Comparison of ENCODE assay signal across 1 cellular context in genomic region chr17:79420318-79421243, GRCh38.
TF ChIP-seq lines count a peak whose summit lies in the region.

No MANE protein-coding gene starts in this region.

TF ChIP-seq in HEK293, 187 proteins besides CTCF, POLR2A, EP300 and RAD21 (continued from another document and continues in another):
- TF ChIP-seq ZNF148 (tag by site-specific recombination; IDR thresholded peaks at IDR 0.05; ENCODE audit: borderline replicate concordance) = no peak
- TF ChIP-seq, protein P1, sequence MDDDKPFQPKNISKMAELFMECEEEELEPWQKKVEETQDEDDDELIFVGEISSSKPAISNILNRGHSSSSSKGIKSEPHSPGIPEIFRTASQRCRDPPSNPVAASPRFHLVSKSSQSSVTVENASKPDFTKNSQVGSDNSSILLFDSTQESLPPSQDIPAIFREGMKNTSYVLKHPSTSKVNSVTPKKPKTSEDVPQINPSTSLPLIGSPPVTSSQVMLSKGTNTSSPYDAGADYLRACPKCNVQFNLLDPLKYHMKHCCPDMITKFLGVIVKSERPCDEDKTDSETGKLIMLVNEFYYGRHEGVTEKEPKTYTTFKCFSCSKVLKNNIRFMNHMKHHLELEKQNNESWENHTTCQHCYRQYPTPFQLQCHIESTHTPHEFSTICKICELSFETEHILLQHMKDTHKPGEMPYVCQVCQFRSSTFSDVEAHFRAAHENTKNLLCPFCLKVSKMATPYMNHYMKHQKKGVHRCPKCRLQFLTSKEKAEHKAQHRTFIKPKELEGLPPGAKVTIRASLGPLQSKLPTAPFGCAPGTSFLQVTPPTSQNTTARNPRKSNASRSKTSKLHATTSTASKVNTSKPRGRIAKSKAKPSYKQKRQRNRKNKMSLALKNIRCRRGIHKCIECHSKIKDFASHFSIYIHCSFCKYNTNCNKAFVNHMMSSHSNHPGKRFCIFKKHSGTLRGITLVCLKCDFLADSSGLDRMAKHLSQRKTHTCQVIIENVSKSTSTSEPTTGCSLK (tag by site-specific recombination; IDR thresholded peaks at IDR 0.05) = no peak
- no peak for TF ChIP-seq ZNF776 (tag by site-specific recombination; IDR thresholded peaks at IDR 0.05; ENCODE audit: borderline replicate concordance)
- TF ChIP-seq ZNF138 (tag by site-specific recombination; IDR thresholded peaks at IDR 0.05; ENCODE audit: borderline replicate concordance) = no peak
- TF ChIP-seq, protein P2, sequence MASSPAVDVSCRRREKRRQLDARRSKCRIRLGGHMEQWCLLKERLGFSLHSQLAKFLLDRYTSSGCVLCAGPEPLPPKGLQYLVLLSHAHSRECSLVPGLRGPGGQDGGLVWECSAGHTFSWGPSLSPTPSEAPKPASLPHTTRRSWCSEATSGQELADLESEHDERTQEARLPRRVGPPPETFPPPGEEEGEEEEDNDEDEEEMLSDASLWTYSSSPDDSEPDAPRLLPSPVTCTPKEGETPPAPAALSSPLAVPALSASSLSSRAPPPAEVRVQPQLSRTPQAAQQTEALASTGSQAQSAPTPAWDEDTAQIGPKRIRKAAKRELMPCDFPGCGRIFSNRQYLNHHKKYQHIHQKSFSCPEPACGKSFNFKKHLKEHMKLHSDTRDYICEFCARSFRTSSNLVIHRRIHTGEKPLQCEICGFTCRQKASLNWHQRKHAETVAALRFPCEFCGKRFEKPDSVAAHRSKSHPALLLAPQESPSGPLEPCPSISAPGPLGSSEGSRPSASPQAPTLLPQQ (tag by site-specific recombination; IDR thresholded peaks at IDR 0.05) = no peak
- TF ChIP-seq PRDM2 (tag by site-specific recombination; IDR thresholded peaks at IDR 0.05; ENCODE audit: borderline replicate concordance) = no peak
- TF ChIP-seq, protein P3, sequence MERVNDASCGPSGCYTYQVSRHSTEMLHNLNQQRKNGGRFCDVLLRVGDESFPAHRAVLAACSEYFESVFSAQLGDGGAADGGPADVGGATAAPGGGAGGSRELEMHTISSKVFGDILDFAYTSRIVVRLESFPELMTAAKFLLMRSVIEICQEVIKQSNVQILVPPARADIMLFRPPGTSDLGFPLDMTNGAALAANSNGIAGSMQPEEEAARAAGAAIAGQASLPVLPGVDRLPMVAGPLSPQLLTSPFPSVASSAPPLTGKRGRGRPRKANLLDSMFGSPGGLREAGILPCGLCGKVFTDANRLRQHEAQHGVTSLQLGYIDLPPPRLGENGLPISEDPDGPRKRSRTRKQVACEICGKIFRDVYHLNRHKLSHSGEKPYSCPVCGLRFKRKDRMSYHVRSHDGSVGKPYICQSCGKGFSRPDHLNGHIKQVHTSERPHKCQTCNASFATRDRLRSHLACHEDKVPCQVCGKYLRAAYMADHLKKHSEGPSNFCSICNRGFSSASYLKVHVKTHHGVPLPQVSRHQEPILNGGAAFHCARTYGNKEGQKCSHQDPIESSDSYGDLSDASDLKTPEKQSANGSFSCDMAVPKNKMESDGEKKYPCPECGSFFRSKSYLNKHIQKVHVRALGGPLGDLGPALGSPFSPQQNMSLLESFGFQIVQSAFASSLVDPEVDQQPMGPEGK (tag by site-specific recombination; IDR thresholded peaks at IDR 0.05) = peak; percentile 63; the same call in 1 of the 2 replicates
- 0 out of 2 replicates have a peak, but pooled peaks have one; percentile 49 for TF ChIP-seq ZNF76 (tag by site-specific recombination; IDR thresholded peaks at IDR 0.05; ENCODE audit: borderline replicate concordance, low read depth)
- no peak for TF ChIP-seq KLF9 (tag by site-specific recombination; IDR thresholded peaks at IDR 0.05; ENCODE audit: low read depth)
- TF ChIP-seq SCRT2 (tag by site-specific recombination; IDR thresholded peaks at IDR 0.05) = 0 out of 2 replicates have a peak, but pooled peaks have one; percentile 4
- TF ChIP-seq ZNF629 (tag by site-specific recombination; IDR thresholded peaks at IDR 0.05) = peak; percentile 43; the same call in 1 of the 2 replicates
- TF ChIP-seq, protein P4, sequence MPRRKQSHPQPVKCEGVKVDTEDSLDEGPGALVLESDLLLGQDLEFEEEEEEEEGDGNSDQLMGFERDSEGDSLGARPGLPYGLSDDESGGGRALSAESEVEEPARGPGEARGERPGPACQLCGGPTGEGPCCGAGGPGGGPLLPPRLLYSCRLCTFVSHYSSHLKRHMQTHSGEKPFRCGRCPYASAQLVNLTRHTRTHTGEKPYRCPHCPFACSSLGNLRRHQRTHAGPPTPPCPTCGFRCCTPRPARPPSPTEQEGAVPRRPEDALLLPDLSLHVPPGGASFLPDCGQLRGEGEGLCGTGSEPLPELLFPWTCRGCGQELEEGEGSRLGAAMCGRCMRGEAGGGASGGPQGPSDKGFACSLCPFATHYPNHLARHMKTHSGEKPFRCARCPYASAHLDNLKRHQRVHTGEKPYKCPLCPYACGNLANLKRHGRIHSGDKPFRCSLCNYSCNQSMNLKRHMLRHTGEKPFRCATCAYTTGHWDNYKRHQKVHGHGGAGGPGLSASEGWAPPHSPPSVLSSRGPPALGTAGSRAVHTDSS (tag by site-specific recombination; IDR thresholded peaks at IDR 0.05) = no peak
- no peak for TF ChIP-seq ZNF174 (tag by site-specific recombination; IDR thresholded peaks at IDR 0.05)
- TF ChIP-seq SP7 (tag by site-specific recombination; IDR thresholded peaks at IDR 0.05) = peak; percentile 37; the same call in 1 of the 2 replicates
- no peak for TF ChIP-seq ZNF501 (tag by site-specific recombination; IDR thresholded peaks at IDR 0.05)
- TF ChIP-seq ZNF747 (tag by site-specific recombination; IDR thresholded peaks at IDR 0.05) = no peak
- no peak for TF ChIP-seq ZNF354C (tag by site-specific recombination; IDR thresholded peaks at IDR 0.05; ENCODE audit: borderline replicate concordance, low read depth)
- TF ChIP-seq REST (tag by site-specific recombination; IDR thresholded peaks at IDR 0.05) = peak; percentile 96
- no peak for TF ChIP-seq ZNF548 (tag by site-specific recombination; IDR thresholded peaks at IDR 0.05)
- TF ChIP-seq ZNF654 (tag by site-specific recombination; IDR thresholded peaks at IDR 0.05; ENCODE audit: low read depth) = no peak
- no peak for TF ChIP-seq ZBTB26 (tag by site-specific recombination; optimal IDR thresholded peaks at IDR 0.05)
- no peak for TF ChIP-seq ZNF585B (tag by site-specific recombination; IDR thresholded peaks at IDR 0.05)
- no peak for TF ChIP-seq ZNF184 (tag by site-specific recombination; IDR thresholded peaks at IDR 0.05)
- no peak for TF ChIP-seq ZNF580 (tag by site-specific recombination; IDR thresholded peaks at IDR 0.05)
- TF ChIP-seq ZNF596 (tag by site-specific recombination; IDR thresholded peaks at IDR 0.05) = no peak
- TF ChIP-seq ZBTB21 (tag by site-specific recombination; IDR thresholded peaks at IDR 0.05) = no peak
- no peak for TF ChIP-seq GLI2 (tag by site-specific recombination; IDR thresholded peaks at IDR 0.05; ENCODE audit: borderline replicate concordance, low read depth)
- TF ChIP-seq SETDB1 (IDR thresholded peaks at IDR 0.05; ENCODE audit: insufficient read length, low read length) = no peak
- TF ChIP-seq ZNF350 (tag by site-specific recombination; IDR thresholded peaks at IDR 0.05) = no peak
- TF ChIP-seq, protein P5, sequence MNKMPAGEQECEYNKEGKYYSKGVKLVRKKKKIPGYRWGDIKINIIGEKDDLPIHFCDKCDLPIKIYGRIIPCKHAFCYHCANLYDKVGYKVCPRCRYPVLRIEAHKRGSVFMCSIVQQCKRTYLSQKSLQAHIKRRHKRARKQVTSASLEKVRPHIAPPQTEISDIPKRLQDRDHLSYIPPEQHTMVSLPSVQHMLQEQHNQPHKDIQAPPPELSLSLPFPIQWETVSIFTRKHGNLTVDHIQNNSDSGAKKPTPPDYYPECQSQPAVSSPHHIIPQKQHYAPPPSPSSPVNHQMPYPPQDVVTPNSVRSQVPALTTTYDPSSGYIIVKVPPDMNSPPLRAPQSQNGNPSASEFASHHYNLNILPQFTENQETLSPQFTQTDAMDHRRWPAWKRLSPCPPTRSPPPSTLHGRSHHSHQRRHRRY (tag by site-specific recombination; IDR thresholded peaks at IDR 0.05) = no peak
- no peak for TF ChIP-seq ZNF660 (tag by site-specific recombination; IDR thresholded peaks at IDR 0.05)
- no peak for TF ChIP-seq ZNF16 (tag by site-specific recombination; IDR thresholded peaks at IDR 0.05; ENCODE audit: low read depth)
- TF ChIP-seq HOXA7 (CRISPR knock-in tag; IDR thresholded peaks at IDR 0.05; ENCODE audit: borderline replicate concordance) = no peak
- no peak for TF ChIP-seq BCL11B (tag by site-specific recombination; IDR thresholded peaks at IDR 0.05; ENCODE audit: low read depth)
- peak; percentile 79 for TF ChIP-seq EGR2 (tag by site-specific recombination; IDR thresholded peaks at IDR 0.05; ENCODE audit: low read depth)
